28 cellular contexts compared by ENCODE assay signal in the genomic region with DNA sequence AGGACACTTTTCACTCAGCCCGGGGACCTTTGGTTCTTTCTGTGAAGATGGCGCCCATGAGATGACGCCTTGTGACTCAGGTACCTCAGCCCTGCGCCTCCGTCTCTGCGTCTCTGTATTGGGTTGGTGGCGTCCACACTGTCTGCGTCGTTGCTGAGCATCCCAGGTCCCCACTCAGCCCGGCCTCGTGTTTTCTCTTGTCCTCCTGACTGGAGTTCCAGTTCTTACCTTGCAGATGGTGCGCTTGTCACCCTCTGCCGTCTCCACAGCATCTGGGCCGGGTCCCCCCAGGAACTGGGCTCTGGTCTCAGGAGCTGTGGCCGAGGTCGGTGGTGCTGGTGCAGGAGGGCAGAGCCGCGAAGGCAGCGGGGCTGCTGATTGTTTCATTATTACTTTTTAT.
"Had no signal": no experiment of that assay in that cellular context is flagged by ENCODE, and none has a peak within 500 bp of the region (broad histone marks: within the 10 kb centered on the region; RNA-seq: fewer than 3 reads in every experiment).

No MANE protein-coding gene starts in this region.

- H3K27me3 Mint-ChIP-seq: activated naive CD8-positive, alpha-beta T cell; activated naive CD8-positive, alpha-beta T cell treated with anti-CD3 and anti-CD28 coated beads, Interleukin-2, amount 50 U/mL, for 24 hours had no signal

- H3K4me1 Mint-ChIP-seq: activated naive CD4-positive, alpha-beta T cell treated with anti-CD3 and anti-CD28 coated beads, Interleukin-2, amount 10 ng/mL, durations not matched to agents 7 days and 5 days; activated naive CD8-positive, alpha-beta T cell treated with anti-CD3 and anti-CD28 coated beads, Interleukin-2, amount 50 U/mL, for 24 hours had no signal

- DNase-seq: activated CD4-positive, alpha-beta memory T cell treated with anti-CD3 and anti-CD28 coated beads for 36 hours; activated CD4-positive, alpha-beta T cell treated with anti-CD3 and anti-CD28 coated beads, Interleukin-2, amount 50 U/mL, for 1 hour; activated naive CD4-positive, alpha-beta T cell treated with anti-CD3 and anti-CD28 coated beads, Interleukin-2, amount 10 ng/mL, durations not matched to agents 7 days and 5 days; activated naive CD8-positive, alpha-beta T cell treated with anti-CD3 and anti-CD28 coated beads, Interleukin-2, amount 50 U/mL, for 24 hours; activated T-cell treated with anti-CD3 and anti-CD28 coated beads, Interleukin-2, amount 50 U/mL, for 4 hours; anterior cingulate cortex; brain microvascular endothelial cell; Kasumi-1; KG1; MG63; NCI-H1048; NCI-H1105 treated with DMSO at 0.1 percent for 48 hours; NCI-H1436; NCI-H1694; NCI-H1930; NCI-H2081 treated with DMSO at 0.1 percent for 48 hours; NCI-H226; NCI-H446 treated with DMSO at 0.1 percent for 48 hours; NCI-H524; NCI-H69; PC-3; RPMI8226; SHP77 treated with DMSO at 0.1 percent for 48 hours; SK-N-SH had no signal

- H3K4me3 Mint-ChIP-seq: activated CD4-positive, alpha-beta memory T cell treated with anti-CD3 and anti-CD28 coated beads for 36 hours; activated naive CD4-positive, alpha-beta T cell treated with anti-CD3 and anti-CD28 coated beads, Interleukin-2, amount 10 ng/mL, durations not matched to agents 7 days and 5 days; activated naive CD8-positive, alpha-beta T cell; activated naive CD8-positive, alpha-beta T cell treated with anti-CD3 and anti-CD28 coated beads, Interleukin-2, amount 50 U/mL, for 24 hours; activated T-cell treated with anti-CD3 and anti-CD28 coated beads, Interleukin-2, amount 50 U/mL, for 4 hours; activated T-helper 1 cell treated with anti-CD3 and anti-CD28 coated beads, Interleukin-12 subunit alpha, Interleukin-12 subunit beta, Interleukin-2, Interleukin-4 antibody, amounts not matched to agents 30 ng/mL and 10 ng/mL and 1 ng/mL, durations not matched to agents 14 hours and 24 hours and 36 hours; T-helper 1 cell treated with Interleukin-12 subunit alpha and Interleukin-12 subunit beta and Interleukin-4 antibody, amounts not matched to agents 30 μg/mL and 1 μg/mL, for 36 hours; T-helper 2 cell treated with Interferon-gamma antibody and Interleukin-4, amounts not matched to agents 5 μg/mL and 100 μg/mL, for 36 hours had no signal

- H3K36me3 Mint-ChIP-seq: activated CD4-positive, alpha-beta memory T cell treated with anti-CD3 and anti-CD28 coated beads for 36 hours; activated naive CD4-positive, alpha-beta T cell treated with anti-CD3 and anti-CD28 coated beads, Interleukin-2, amount 10 ng/mL, durations not matched to agents 7 days and 5 days; activated naive CD8-positive, alpha-beta T cell had no signal

- H3K9me3 Mint-ChIP-seq: activated CD4-positive, alpha-beta memory T cell treated with anti-CD3 and anti-CD28 coated beads for 36 hours; activated naive CD4-positive, alpha-beta T cell treated with anti-CD3 and anti-CD28 coated beads, Interleukin-2, amount 10 ng/mL, durations not matched to agents 7 days and 5 days; activated naive CD8-positive, alpha-beta T cell treated with anti-CD3 and anti-CD28 coated beads, Interleukin-2, amount 50 U/mL, for 24 hours; activated T-cell treated with anti-CD3 and anti-CD28 coated beads, Interleukin-2, amount 50 U/mL, for 4 hours; activated T-helper 1 cell treated with anti-CD3 and anti-CD28 coated beads, Interleukin-12 subunit alpha, Interleukin-12 subunit beta, Interleukin-2, Interleukin-4 antibody, amounts not matched to agents 30 ng/mL and 10 ng/mL and 1 ng/mL, durations not matched to agents 14 hours and 24 hours and 36 hours; T-helper 1 cell treated with Interleukin-12 subunit alpha and Interleukin-12 subunit beta and Interleukin-4 antibody, amounts not matched to agents 30 μg/mL and 1 μg/mL, for 36 hours; T-helper 2 cell treated with Interferon-gamma antibody and Interleukin-4, amounts not matched to agents 5 μg/mL and 100 μg/mL, for 36 hours had no signal

- H3K27ac Mint-ChIP-seq: activated CD4-positive, alpha-beta memory T cell treated with anti-CD3 and anti-CD28 coated beads for 36 hours; activated naive CD4-positive, alpha-beta T cell treated with anti-CD3 and anti-CD28 coated beads, Interleukin-2, amount 10 ng/mL, durations not matched to agents 7 days and 5 days; activated naive CD8-positive, alpha-beta T cell; activated naive CD8-positive, alpha-beta T cell treated with anti-CD3 and anti-CD28 coated beads, Interleukin-2, amount 50 U/mL, for 24 hours; activated T-helper 1 cell treated with anti-CD3 and anti-CD28 coated beads, Interleukin-12 subunit alpha, Interleukin-12 subunit beta, Interleukin-2, Interleukin-4 antibody, amounts not matched to agents 30 ng/mL and 10 ng/mL and 1 ng/mL, durations not matched to agents 14 hours and 24 hours and 36 hours; T-helper 1 cell treated with Interleukin-12 subunit alpha and Interleukin-12 subunit beta and Interleukin-4 antibody, amounts not matched to agents 30 μg/mL and 1 μg/mL, for 36 hours; T-helper 2 cell treated with Interferon-gamma antibody and Interleukin-4, amounts not matched to agents 5 μg/mL and 100 μg/mL, for 36 hours had no signal

- ATAC-seq: activated naive CD8-positive, alpha-beta T cell treated with anti-CD3 and anti-CD28 coated beads, Interleukin-2, amount 50 U/mL, for 24 hours; activated T-cell treated with anti-CD3 and anti-CD28 coated beads, Interleukin-2, amount 50 U/mL, for 4 hours; PC-3 had no signal
